8 cellular contexts compared by ENCODE assay signal in genomic region chr1:231040019-231040799, GRCh38. TPM values are rescaled to one million over a fixed set of nuclear protein-coding genes. Genes with fewer than 3 reads are reported as not detected.
DNase-seq lines count a peak whose midpoint lies in the region; ATAC-seq and TF ChIP-seq lines count a peak whose summit lies in the region.

FAM89A (minus strand) TSS chr1:231040254; CDS start chr1:231040211, 43 bp downstream.

- H3K36me3 ChIP-seq in RWPE2 (ENCODE audit: low read depth) = no peaks in the 10 kb centered on the region
- no peaks in the 10 kb centered on the region for H3K36me3 ChIP-seq in ovary
- H3K36me3 ChIP-seq in thymus (ENCODE audit: control insufficient read depth, insufficient read depth) = no peaks in the 10 kb centered on the region

- H3K4me3 ChIP-seq in RWPE2 (ENCODE audit: severe bottlenecking) (peak within 1 kb of the TSS; percentile 77), ovary (peak within 1 kb of the TSS; percentile 76), thymus (ENCODE audit: low read length) (peak within 1 kb of the TSS; percentile 74)

- TF ChIP-seq CTCF in RWPE2 (IDR thresholded peaks at IDR 0.05; ENCODE audit: poor library complexity, severe bottlenecking) = no peak
- TF ChIP-seq CTCF in ovary (IDR thresholded peaks at IDR 0.05) = no peak

- no peak for TF ChIP-seq EP300 in ovary (IDR thresholded peaks at IDR 0.05)

- DNase-seq in NCI-H1436 (lab: John Stamatoyannopoulos, UW) (peak; percentile 29), NCI-H1436 treated with DMSO at 0.1 percent for 48 hours (lab: John Stamatoyannopoulos, UW) (no peak), RWPE2 (ENCODE audit: low spot score) (no peak), activated gamma-delta T cell (lab: John Stamatoyannopoulos, UW) (peak; percentile 48), globus pallidus (ENCODE audit: low spot score) (peak; percentile 48), ovary (peak; percentile 73 to 83 (median 79))

- peak; percentile 74 for ATAC-seq in HG02798 (IDR thresholded peaks at IDR 0.05; ENCODE audit: poor library complexity, unreplicated experiment)
- peak; percentile 49; the same call in 2 of the 3 replicates for ATAC-seq in RWPE2 (ENCODE audit: low read depth)

- TF ChIP-seq POLR2A in ovary (IDR thresholded peaks at IDR 0.05) = peak; percentile 15

- H3K9me3 ChIP-seq in RWPE2 (ENCODE audit: severe bottlenecking) (no peaks in the 10 kb centered on the region), ovary (no peaks in the 10 kb centered on the region), thymus (ENCODE audit: control insufficient read depth) (no peaks in the 10 kb centered on the region)

- 1% methylated on average over 34 to 81 of the region's 82 CpGs for WGBS in ovary, 3 donors
- WGBS in thymus = under 1% methylated on average over 82 of the region's 82 CpGs

- intact Hi-C loops in ovary (cut with DNase I) = no loop called here

- H3K4me1 ChIP-seq in RWPE2 (ENCODE audit: insufficient read depth, poor library complexity, severe bottlenecking) (no peaks in the 10 kb centered on the region), ovary (ENCODE audit: insufficient read depth) (peaks cover 8% of the 10 kb centered on the region), thymus (ENCODE audit: control insufficient read depth, insufficient read depth, low read length) (no peaks in the 10 kb centered on the region)

- H3K27me3 ChIP-seq in RWPE2 (ENCODE audit: insufficient read depth, poor library complexity, severe bottlenecking) (no peaks in the 10 kb centered on the region), ovary (no peaks in the 10 kb centered on the region), thymus (ENCODE audit: control insufficient read depth, insufficient read depth) (peaks cover 30% of the 10 kb centered on the region)

- no peak within 1 kb of the TSS for H3K27ac ChIP-seq in RWPE2 (ENCODE audit: poor library complexity, severe bottlenecking)
- peak within 1 kb of the TSS; percentile 50 to 78 for H3K27ac ChIP-seq in ovary
- H3K27ac ChIP-seq in thymus (ENCODE audit: low read depth) = no peak within 1 kb of the TSS

RNA-seq across cellular contexts. Expression of gene FAM89A, which starts in this region (rescaled TPM):
- 10 to 100 TPM in 4 of 7 donors, 1 to 10 TPM in 3; 7.0 to 18.0 (median 10.8) TPM for total RNA-seq in ovary
- polyA plus RNA-seq in ovary (1 to 10 TPM; 8.4 to 8.6 TPM), thymus (12.3 TPM)

Comparison
In these comparisons a context has a peak if more than half of its experiments do, and no peak if none do; other contexts are left out.
1. DNase-seq: peak in NCI-H1436 (single experiment), activated gamma-delta T cell (single experiment), globus pallidus (single experiment) and ovary (5 of 5); none in NCI-H1436 treated with DMSO at 0.1 percent for 48 hours (single experiment) and RWPE2 (single experiment).
2. H3K27ac ChIP-seq: peak in ovary (2 of 2); none in RWPE2 (single experiment) and thymus (single experiment).
3. Peak in every context shown above with its lines, with median percentiles within 50 percentile points of each other: H3K4me3 ChIP-seq.